1 cellular context compared by ENCODE assay signal in the genomic region with DNA sequence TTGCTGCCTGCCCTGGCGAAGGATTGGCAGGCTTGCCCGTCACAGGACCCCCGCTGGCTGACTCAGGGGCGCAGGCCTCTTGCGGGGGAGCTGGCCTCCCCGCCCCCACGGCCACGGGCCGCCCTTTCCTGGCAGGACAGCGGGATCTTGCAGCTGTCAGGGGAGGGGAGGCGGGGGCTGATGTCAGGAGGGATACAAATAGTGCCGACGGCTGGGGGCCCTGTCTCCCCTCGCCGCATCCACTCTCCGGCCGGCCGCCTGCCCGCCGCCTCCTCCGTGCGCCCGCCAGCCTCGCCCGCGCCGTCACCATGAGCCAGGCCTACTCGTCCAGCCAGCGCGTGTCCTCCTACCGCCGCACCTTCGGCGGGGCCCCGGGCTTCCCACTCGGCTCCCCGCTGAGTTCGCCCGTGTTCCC.
TF ChIP-seq lines count a peak whose summit lies in the region.

Gene DES (plus strand): TSS at position 223 of the 415 bp plus-strand sequence. CDS start 86 bp downstream, at position 309.

TF ChIP-seq in K562, 482 proteins besides CTCF, POLR2A, EP300 and RAD21 (continued from another document):
- TF ChIP-seq, protein P1, sequence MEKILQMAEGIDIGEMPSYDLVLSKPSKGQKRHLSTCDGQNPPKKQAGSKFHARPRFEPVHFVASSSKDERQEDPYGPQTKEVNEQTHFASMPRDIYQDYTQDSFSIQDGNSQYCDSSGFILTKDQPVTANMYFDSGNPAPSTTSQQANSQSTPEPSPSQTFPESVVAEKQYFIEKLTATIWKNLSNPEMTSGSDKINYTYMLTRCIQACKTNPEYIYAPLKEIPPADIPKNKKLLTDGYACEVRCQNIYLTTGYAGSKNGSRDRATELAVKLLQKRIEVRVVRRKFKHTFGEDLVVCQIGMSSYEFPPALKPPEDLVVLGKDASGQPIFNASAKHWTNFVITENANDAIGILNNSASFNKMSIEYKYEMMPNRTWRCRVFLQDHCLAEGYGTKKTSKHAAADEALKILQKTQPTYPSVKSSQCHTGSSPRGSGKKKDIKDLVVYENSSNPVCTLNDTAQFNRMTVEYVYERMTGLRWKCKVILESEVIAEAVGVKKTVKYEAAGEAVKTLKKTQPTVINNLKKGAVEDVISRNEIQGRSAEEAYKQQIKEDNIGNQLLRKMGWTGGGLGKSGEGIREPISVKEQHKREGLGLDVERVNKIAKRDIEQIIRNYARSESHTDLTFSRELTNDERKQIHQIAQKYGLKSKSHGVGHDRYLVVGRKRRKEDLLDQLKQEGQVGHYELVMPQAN (IDR thresholded peaks at IDR 0.05; ENCODE audit: borderline replicate concordance): no peak
- no peak for TF ChIP-seq NR1H2 (CRISPR knock-in tag; IDR thresholded peaks at IDR 0.05)
